14 cellular contexts compared by ENCODE assay signal in genomic region chr4:118813561-118813960, GRCh38.
"Had no signal": no experiment of that assay in that cellular context is flagged by ENCODE, and none has a peak within 500 bp of the region (broad histone marks: within the 10 kb centered on the region; RNA-seq: fewer than 3 reads in every experiment).

No MANE protein-coding gene starts in this region.

- H3K27ac ChIP-seq: epithelial cell of prostate, esophagus muscularis mucosa, gastrocnemius medialis, stomach had no signal

- DNase-seq: effector memory CD4-positive, alpha-beta T cell; gastrocnemius medialis; immature natural killer cell; left ventricle myocardium superior; naive thymus-derived CD4-positive, alpha-beta T cell; nephron progenitor cell; small intestine; stimulated activated CD4-positive, alpha-beta T cell treated with anti-CD3 and anti-CD28 coated beads, Interleukin-12 subunit alpha, Interleukin-12 subunit beta, amount 100 ng/mL, for 4 hours; stimulated activated naive CD4-positive, alpha-beta T cell; stomach; substantia nigra had no signal

- H3K9me3 ChIP-seq: esophagus muscularis mucosa, gastrocnemius medialis, stomach had no signal

- H3K27me3 ChIP-seq: esophagus muscularis mucosa, gastrocnemius medialis, stomach had no signal

- H3K27me3 Mint-ChIP-seq: naive thymus-derived CD4-positive, alpha-beta T cell; type B pancreatic cell had no signal

- H3K9me3 Mint-ChIP-seq: immature natural killer cell; naive thymus-derived CD4-positive, alpha-beta T cell; nephron progenitor cell; type B pancreatic cell had no signal

- H3K27ac Mint-ChIP-seq: immature natural killer cell; naive thymus-derived CD4-positive, alpha-beta T cell; nephron progenitor cell; type B pancreatic cell had no signal

- H3K4me1 Mint-ChIP-seq: immature natural killer cell, nephron progenitor cell had no signal

- H3K4me3 ChIP-seq: esophagus muscularis mucosa, gastrocnemius medialis, stomach had no signal

- H3K4me3 Mint-ChIP-seq: immature natural killer cell; naive thymus-derived CD4-positive, alpha-beta T cell; nephron progenitor cell; type B pancreatic cell had no signal
